8 cellular contexts compared by ENCODE assay signal in genomic region chr4:24419147-24420034, GRCh38.
DNase-seq lines count a peak whose midpoint lies in the region; ATAC-seq lines count a peak whose summit lies in the region.

No MANE protein-coding gene starts in this region.

- intact Hi-C loops in Right ventricle myocardium inferior (cut with DNase I), result loop anchor here (2.0 to 5.0 kb wide), 5 partner anchors 172 to 1052 kb away; no protein-coding TSS in a partner anchor

- no peaks in the 10 kb centered on the region for H4K20me1 ChIP-seq in GM23248 (ENCODE audit: insufficient read depth)

- no peaks in the 10 kb centered on the region for H3K9me2 ChIP-seq in GM23248 (ENCODE audit: insufficient read depth)

- ATAC-seq in Right ventricle myocardium inferior, result peak; percentile 88
- ATAC-seq in HG02840 (IDR thresholded peaks at IDR 0.05; ENCODE audit: low FRiP score, unreplicated experiment), result no peak

- no peak overlapping the region for H3K4me2 ChIP-seq in GM23248 (ENCODE audit: unreplicated experiment)

- 0 to 4% methylated on average over 8 of the region's 8 CpGs for WGBS in GM23248 (ENCODE audit: low coverage in 1 of 2, low lambda C conversion rate in 2 of 2, missing lambda C conversion rate in 2 of 2), 2 experiments

- H3K27ac ChIP-seq in GM23248, result no peak overlapping the region

- no peaks in the 10 kb centered on the region; the same call in 1 of the 2 replicates for H3K27me3 ChIP-seq in GM23248 (replicated peaks; ENCODE audit: insufficient read depth)

- no peaks in the 10 kb centered on the region for H3F3A ChIP-seq in GM23248 (ENCODE audit: insufficient read depth)

- no peak overlapping the region for H3K4me3 ChIP-seq in GM23248

- H3K9ac ChIP-seq in GM23248, result no peak overlapping the region

- DNase-seq in GM04504 (ENCODE audit: low read depth) (peak; percentile 29), GM23248 (peak; percentile 77), LoVo (ENCODE audit: low spot score) (peak; percentile 80), SK-MEL-5 (ENCODE audit: low read depth, low spot score) (peak; percentile 83), Right ventricle myocardium inferior (ENCODE audit: missing footprints) (peak; percentile 86), renal cortical epithelial cell (ENCODE audit: low read depth) (peak; percentile 65)
- peak; percentile 66 for DNase-seq in activated naive CD4-positive, alpha-beta T cell treated with anti-CD3 and anti-CD28 coated beads, Interleukin-2, amount 50 U/mL, for 16 hours

- H3K4me1 ChIP-seq in GM23248 (ENCODE audit: insufficient read depth), result no peaks in the 10 kb centered on the region

- H3K79me2 ChIP-seq in GM23248 (ENCODE audit: insufficient read depth), result no peaks in the 10 kb centered on the region

- H3K9me3 ChIP-seq in GM23248 (ENCODE audit: low read depth), result no peaks in the 10 kb centered on the region

- H2AFZ ChIP-seq in GM23248, result no peak overlapping the region

- in situ Hi-C loops in GM23248 (cut with MboI) (loop anchor here (10.0 to 25.0 kb wide), 2 partner anchors 555 to 1282 kb away; no protein-coding TSS in a partner anchor), SK-MEL-5 (cut with HindIII; ENCODE audit: low pct_unique_long_range_greater_than_20kb, low sequenced_read_pairs) (no loop called here)

- no peaks in the 10 kb centered on the region for H3K36me3 ChIP-seq in GM23248 (ENCODE audit: low read depth)

Comparison
In these comparisons a context has a peak if more than half of its experiments do, and no peak if none do; other contexts are left out.
1. DNase-seq: peak in every context shown above with its lines; median percentile 86 in Right ventricle myocardium inferior; 83 in SK-MEL-5; 80 in LoVo; 77 in GM23248; 66 in activated naive CD4-positive, alpha-beta T cell treated with anti-CD3 and anti-CD28 coated beads, Interleukin-2, amount 50 U/mL, for 16 hours; 65 in renal cortical epithelial cell; 29 in GM04504.